ENCODE assay signal across 1 cellular context in the genomic region with DNA sequence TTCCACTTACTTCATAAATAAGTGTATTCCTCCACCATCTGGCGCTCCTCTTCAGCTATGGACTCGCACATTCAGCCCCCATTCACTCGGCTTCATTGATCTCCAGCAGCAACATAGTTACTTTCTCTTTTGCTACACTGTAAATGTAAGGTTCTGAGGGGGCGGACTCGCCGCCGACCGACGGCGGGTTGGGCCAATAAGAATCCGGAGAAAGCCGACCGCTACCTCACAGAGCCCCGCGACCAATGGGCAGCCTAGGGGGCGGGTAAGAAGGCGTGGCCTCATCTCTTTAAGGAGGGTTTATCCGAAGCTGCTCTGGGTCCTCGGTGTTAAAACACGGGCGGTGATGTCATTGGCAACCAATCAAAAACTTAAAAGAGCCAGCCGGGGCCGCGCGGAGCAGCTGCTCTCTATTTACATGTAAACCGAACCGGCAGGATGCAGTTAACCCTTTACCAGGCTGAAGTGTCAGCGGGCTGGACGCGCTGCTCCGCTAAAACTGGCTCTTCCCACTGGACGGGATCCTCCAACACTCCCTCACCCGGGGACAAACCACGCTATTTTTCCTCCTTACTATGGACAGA.
A peak's percentile ranks its signal among the peaks of the same experiment; 100 is the strongest.
TF ChIP-seq lines count a peak whose summit lies in the region.

A gene (minus strand): TSS at position 119 of the 584 bp plus-strand sequence. CDS start 2,345 bp downstream, outside the sequence.

TF ChIP-seq in SK-N-SH, 30 proteins besides CTCF, POLR2A, EP300 and RAD21 (continued from another document):
- TF ChIP-seq, protein P1, sequence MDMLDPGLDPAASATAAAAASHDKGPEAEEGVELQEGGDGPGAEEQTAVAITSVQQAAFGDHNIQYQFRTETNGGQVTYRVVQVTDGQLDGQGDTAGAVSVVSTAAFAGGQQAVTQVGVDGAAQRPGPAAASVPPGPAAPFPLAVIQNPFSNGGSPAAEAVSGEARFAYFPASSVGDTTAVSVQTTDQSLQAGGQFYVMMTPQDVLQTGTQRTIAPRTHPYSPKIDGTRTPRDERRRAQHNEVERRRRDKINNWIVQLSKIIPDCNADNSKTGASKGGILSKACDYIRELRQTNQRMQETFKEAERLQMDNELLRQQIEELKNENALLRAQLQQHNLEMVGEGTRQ (IDR thresholded peaks at IDR 0.05; ENCODE audit: borderline replicate concordance, low read depth, low read length), result no peak
- TF ChIP-seq, protein P2, sequence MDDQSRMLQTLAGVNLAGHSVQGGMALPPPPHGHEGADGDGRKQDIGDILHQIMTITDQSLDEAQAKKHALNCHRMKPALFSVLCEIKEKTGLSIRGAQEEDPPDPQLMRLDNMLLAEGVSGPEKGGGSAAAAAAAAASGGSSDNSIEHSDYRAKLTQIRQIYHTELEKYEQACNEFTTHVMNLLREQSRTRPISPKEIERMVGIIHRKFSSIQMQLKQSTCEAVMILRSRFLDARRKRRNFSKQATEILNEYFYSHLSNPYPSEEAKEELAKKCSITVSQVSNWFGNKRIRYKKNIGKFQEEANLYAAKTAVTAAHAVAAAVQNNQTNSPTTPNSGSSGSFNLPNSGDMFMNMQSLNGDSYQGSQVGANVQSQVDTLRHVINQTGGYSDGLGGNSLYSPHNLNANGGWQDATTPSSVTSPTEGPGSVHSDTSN (IDR thresholded peaks at IDR 0.05), result peak; percentile 99
- no peak for TF ChIP-seq NRF1 (IDR thresholded peaks at IDR 0.05; ENCODE audit: low read depth, low read length)
- TF ChIP-seq CHD2 (IDR thresholded peaks at IDR 0.05; ENCODE audit: low read length, partially characterized antibody), result peak; percentile 61
- peak; percentile 45; the same call in 1 of the 2 replicates for TF ChIP-seq NFIC (IDR thresholded peaks at IDR 0.05; ENCODE audit: borderline replicate concordance)
- no peak for TF ChIP-seq GATA2 (CRISPR knock-in tag; IDR thresholded peaks at IDR 0.05)
